Comparison of ENCODE assay signal across 13 cellular contexts in genomic region chr13:100490692-100491091, GRCh38.
DNase-seq lines count a peak whose midpoint lies in the region; ATAC-seq and TF ChIP-seq lines count a peak whose summit lies in the region.
"Had no signal": no experiment of that assay in that cellular context is flagged by ENCODE, and none has a peak within 500 bp of the region (broad histone marks: within the 10 kb centered on the region; RNA-seq: fewer than 3 reads in every experiment).

No MANE protein-coding gene starts in this region.

- no peak overlapping the region for H3K23ac ChIP-seq in mesendoderm (ENCODE audit: low read length)

- H2AK5ac ChIP-seq in mesendoderm (ENCODE audit: low read length) = no peak overlapping the region

- H3K56ac ChIP-seq in mesendoderm (ENCODE audit: low read length) = no peak overlapping the region

- H2BK5ac ChIP-seq in mesendoderm (ENCODE audit: low read length) = no peak overlapping the region

- TF ChIP-seq CTCF in astrocyte of the cerebellum (IDR thresholded peaks at IDR 0.05; ENCODE audit: low read depth, low read length, missing control alignments) = no peak
- TF ChIP-seq CTCF in GM13977 (IDR thresholded peaks at IDR 0.05; ENCODE audit: extremely low read depth, insufficient read depth, missing control alignments) = no peak

- no peak overlapping the region for H3K4ac ChIP-seq in mesendoderm (ENCODE audit: low read depth, low read length)

- no peak overlapping the region for H3K27ac ChIP-seq in mesendoderm (ENCODE audit: low read depth, low read length)
- H3K27ac ChIP-seq: colonic mucosa, VCaP had no signal

- no peaks in the 10 kb centered on the region for H3K27me3 ChIP-seq in mesendoderm (ENCODE audit: insufficient read depth, low read length, poor library complexity)
- H3K27me3 ChIP-seq: colonic mucosa, gastroesophageal sphincter had no signal

- no peak overlapping the region for H3K4me3 ChIP-seq in astrocyte of the cerebellum (ENCODE audit: low read depth, low read length)
- H3K4me3 ChIP-seq in mesendoderm (ENCODE audit: low read length) = no peak overlapping the region
- H3K4me3 ChIP-seq: colonic mucosa, gastroesophageal sphincter had no signal

- no peaks in the 10 kb centered on the region for H3K79me2 ChIP-seq in mesendoderm (ENCODE audit: control insufficient read depth, insufficient read depth, low read length)

- H3K4me1 ChIP-seq in mesendoderm (ENCODE audit: control insufficient read depth, low read depth, low read length) = peaks cover 8% of the 10 kb centered on the region
- H3K4me1 ChIP-seq: colonic mucosa had no signal

- H3K18ac ChIP-seq in mesendoderm (ENCODE audit: low read length) = no peak overlapping the region

- no peak overlapping the region for H4K5ac ChIP-seq in mesendoderm (ENCODE audit: low read length)

- no peak overlapping the region for H4K8ac ChIP-seq in mesendoderm (ENCODE audit: low read depth, low read length)

- no peaks in the 10 kb centered on the region for H3K36me3 ChIP-seq in mesendoderm (ENCODE audit: control insufficient read depth, insufficient read depth, low read length)
- H3K36me3 ChIP-seq: colonic mucosa, gastroesophageal sphincter had no signal

- in situ Hi-C loops in astrocyte of the cerebellum (cut with HindIII; ENCODE audit: low sequenced_read_pairs) = no loop called here
- in situ Hi-C loops in GM13977 (cut with MboI; ENCODE audit: low pct_unique_long_range_greater_than_20kb, low sequenced_read_pairs, unreplicated experiment) = no loop called here

- H3K9ac ChIP-seq in mesendoderm (ENCODE audit: low read length) = no peak overlapping the region

- H3K4me2 ChIP-seq in mesendoderm (ENCODE audit: low read length) = no peak overlapping the region

- ATAC-seq in HG03432 (IDR thresholded peaks at IDR 0.05; ENCODE audit: unreplicated experiment) = no peak
- ATAC-seq: stimulated activated effector memory CD8-positive, alpha-beta T cell treated with anti-CD3 and anti-CD28 coated beads, Interleukin-12 subunit alpha, Interleukin-12 subunit beta, amount 100 ng/mL, for 72 hours had no signal

- DNase-seq in DMS79 treated with DMSO at 0.1 percent for 48 hours (lab: John Stamatoyannopoulos, UW) (peak; percentile 99), NCI-H1930 (lab: John Stamatoyannopoulos, UW) (peak; percentile 27 to 35), astrocyte of the cerebellum (ENCODE audit: low read depth) (peak; percentile 44), mesendoderm (peak; percentile 89), GM13977 (ENCODE audit: low spot score) (no peak), NCI-H82 treated with DMSO at 0.1 percent for 48 hours (lab: John Stamatoyannopoulos, UW; ENCODE audit: unreplicated experiment) (no peak)
- DNase-seq in central memory CD4-positive, alpha-beta T cell = no peak
- DNase-seq: colonic mucosa, naive B cell had no signal

- no CpG with 5 or more reads among the region's 4 CpGs for WGBS in mesendoderm (ENCODE audit: extremely low coverage, insufficient coverage, low lambda C conversion rate)

- H3K79me1 ChIP-seq in mesendoderm (ENCODE audit: low read length) = no peaks in the 10 kb centered on the region

- no peak overlapping the region for H2BK15ac ChIP-seq in mesendoderm (replicated peaks; ENCODE audit: low read depth)

- no peak overlapping the region for H2BK120ac ChIP-seq in mesendoderm (ENCODE audit: low read depth, low read length)

Comparison
In these comparisons a context has a peak if more than half of its experiments do, and no peak if none do; other contexts are left out.
1. DNase-seq: peak in DMS79 treated with DMSO at 0.1 percent for 48 hours (single experiment), NCI-H1930 (2 of 2), astrocyte of the cerebellum (single experiment) and mesendoderm (single experiment); none in central memory CD4-positive, alpha-beta T cell (single experiment), GM13977 (single experiment) and NCI-H82 treated with DMSO at 0.1 percent for 48 hours (single experiment).